Comparison of ENCODE assay signal across 26 cellular contexts in the genomic region with DNA sequence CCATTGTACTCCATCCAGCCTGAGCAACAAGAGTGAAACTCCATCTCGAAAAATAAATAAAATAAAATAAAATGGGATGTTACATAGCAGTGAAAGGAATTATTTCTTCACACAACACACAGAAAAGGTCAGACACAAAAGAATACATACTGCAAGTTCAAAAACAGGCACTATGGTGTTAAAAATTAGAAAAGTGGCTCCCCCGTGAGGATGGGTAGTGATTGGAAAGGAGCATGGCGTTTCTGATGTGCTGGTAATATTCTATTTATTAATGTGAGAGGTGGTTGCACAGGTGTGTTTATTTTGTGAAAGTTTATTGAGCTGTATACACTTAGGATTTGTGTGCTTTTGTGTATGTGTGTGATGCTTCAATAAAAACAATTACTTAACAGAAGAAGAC. TPM values are rescaled to one million over a fixed set of nuclear protein-coding genes. Genes with fewer than 3 reads are reported as not detected.
A peak's percentile ranks its signal among the peaks of the same experiment; 100 is the strongest.
DNase-seq lines count a peak whose midpoint lies in the region; ATAC-seq and TF ChIP-seq lines count a peak whose summit lies in the region.
"Had no signal": no experiment of that assay in that cellular context is flagged by ENCODE, and none has a peak within 500 bp of the region (broad histone marks: within the 10 kb centered on the region; RNA-seq: fewer than 3 reads in every experiment).

No MANE protein-coding gene starts in this region.

- peaks cover 0 to 4% (median 0%) of the 10 kb centered on the region in 7 donors for H3K9me3 Mint-ChIP-seq in CD14-positive monocyte
- no peaks in the 10 kb centered on the region for H3K9me3 Mint-ChIP-seq in natural killer cell
- H3K9me3 Mint-ChIP-seq: stimulated activated naive CD8-positive, alpha-beta T cell treated with anti-CD3 and anti-CD28 coated beads, Interleukin-15, amount 100 ng/mL, for 72 hours had no signal

- H3K4me3 ChIP-seq in LNCaP clone FGC (ENCODE audit: low read depth, low read length) (no peak overlapping the region), skin epidermis (no peak overlapping the region)
- H3K4me3 ChIP-seq: BLaER1 treated with 17β-estradiol and CSF1 and Interleukin-3, amounts not matched to agents 10 nM and 100 nM; left lung; SK-N-MC had no signal

- no peaks in the 10 kb centered on the region for H3K27me3 Mint-ChIP-seq in CD14-positive monocyte (ENCODE audit: low read depth in 3 of 3)
- H3K27me3 Mint-ChIP-seq in natural killer cell (ENCODE audit: low read depth in 2 of 2) = no peaks in the 10 kb centered on the region
- H3K27me3 Mint-ChIP-seq: activated CD4-positive, alpha-beta T cell treated with anti-CD3 and anti-CD28 coated beads, Interleukin-2, amount 10 ng/mL, durations not matched to agents 7 days and 5 days; activated naive CD8-positive, alpha-beta T cell; stimulated activated naive CD8-positive, alpha-beta T cell treated with anti-CD3 and anti-CD28 coated beads, Interleukin-15, amount 100 ng/mL, for 72 hours had no signal

- peaks cover 0 to 3% of the 10 kb centered on the region in 2 donors for H3K36me3 Mint-ChIP-seq in CD14-positive monocyte
- no peaks in the 10 kb centered on the region for H3K36me3 Mint-ChIP-seq in natural killer cell

- TF ChIP-seq CTCF in CD14-positive monocyte (IDR thresholded peaks at IDR 0.05) = no peak
- peak; percentile 51 for TF ChIP-seq CTCF in LNCaP clone FGC (IDR thresholded peaks at IDR 0.05; ENCODE audit: control insufficient read depth, extremely low read depth, insufficient read depth)
- TF ChIP-seq CTCF in natural killer cell (IDR thresholded peaks at IDR 0.05) = no peak

- no peak for ATAC-seq in HG02885 (IDR thresholded peaks at IDR 0.05; ENCODE audit: poor library complexity, unreplicated experiment)
- no peak for ATAC-seq in natural killer cell
- ATAC-seq: right cardiac atrium; stimulated activated naive CD8-positive, alpha-beta T cell treated with anti-CD3 and anti-CD28 coated beads, Interleukin-15, amount 100 ng/mL, for 72 hours had no signal

- H3K27ac ChIP-seq in epithelial cell of prostate (peak overlapping the region; percentile 97), skin epidermis (peak overlapping the region in 11 of 21 experiments; percentile 28 to 82 (median 65))
- H3K27ac ChIP-seq: SK-N-MC had no signal

- H3K4me3 Mint-ChIP-seq in CD14-positive monocyte (no peak overlapping the region), natural killer cell (no peak overlapping the region)
- H3K4me3 Mint-ChIP-seq: activated B cell treated with CpG ODN at 0.5 μM for 24 hours; activated CD4-positive, alpha-beta T cell treated with anti-CD3 and anti-CD28 coated beads, Interleukin-2, amount 10 ng/mL, durations not matched to agents 7 days and 5 days; activated naive CD8-positive, alpha-beta T cell; stimulated activated naive CD8-positive, alpha-beta T cell treated with anti-CD3 and anti-CD28 coated beads, Interleukin-15, amount 100 ng/mL, for 72 hours had no signal

- peaks cover 65% of the 10 kb centered on the region for H3K4me1 Mint-ChIP-seq in CD14-positive monocyte
- no peaks in the 10 kb centered on the region for H3K4me1 Mint-ChIP-seq in natural killer cell
- H3K4me1 Mint-ChIP-seq: activated B cell treated with CpG ODN at 0.5 μM for 24 hours; stimulated activated naive CD8-positive, alpha-beta T cell treated with anti-CD3 and anti-CD28 coated beads, Interleukin-15, amount 100 ng/mL, for 72 hours had no signal

- intact Hi-C loops in CD14-positive monocyte (cut with micrococcal nuclease) (no loop called here), natural killer cell (cut with micrococcal nuclease) (no loop called here)

- no peak for DNase-seq in CD14-positive monocyte (ENCODE audit: low spot score)
- peak; percentile 80 for DNase-seq in LNCaP clone FGC (ENCODE audit: low read depth)
- DNase-seq in epithelial cell of prostate (ENCODE audit: low read depth, low spot score) = no peak
- no peak for DNase-seq in DMS79 (lab: John Stamatoyannopoulos, UW)
- DNase-seq in natural killer cell = no peak
- DNase-seq: activated B cell treated with CpG ODN at 0.5 μM for 24 hours; activated CD4-positive, alpha-beta T cell treated with anti-CD3 and anti-CD28 coated beads, Interleukin-2, amount 10 ng/mL, durations not matched to agents 7 days and 5 days; activated effector memory CD4-positive, alpha-beta T cell treated with anti-CD3 and anti-CD28 coated beads, Interleukin-2, amount 50 U/mL, for 16 hours; anterior cingulate cortex; IMR-90; left lung; mesendoderm; NCI-H1092; NCI-H1694 treated with DMSO at 0.1 percent for 48 hours; NCI-H446; NCI-H774; right cardiac atrium; stimulated activated CD4-positive, alpha-beta T cell treated with anti-CD3 and anti-CD28 coated beads, Interleukin-12 subunit alpha, Interleukin-12 subunit beta, amount 100 ng/mL, for 4 hours; stimulated activated CD4-positive, alpha-beta T cell treated with anti-CD3 and anti-CD28 coated beads, Interleukin-2, amount 100 ng/mL, for 48 hours; stimulated activated naive CD8-positive, alpha-beta T cell treated with anti-CD3 and anti-CD28 coated beads, Interleukin-15, amount 100 ng/mL, for 72 hours; T-helper 1 cell had no signal

- H3K27ac Mint-ChIP-seq in CD14-positive monocyte (peak overlapping the region in 4 of 7 donors; percentile 32 to 89 (median 39)), natural killer cell (no peak overlapping the region)
- H3K27ac Mint-ChIP-seq: activated B cell treated with CpG ODN at 0.5 μM for 24 hours; activated CD4-positive, alpha-beta T cell treated with anti-CD3 and anti-CD28 coated beads, Interleukin-2, amount 10 ng/mL, durations not matched to agents 7 days and 5 days; activated naive CD8-positive, alpha-beta T cell had no signal

RNA-seq across cellular contexts. Expression of a gene that starts 22.9 kb away (rescaled TPM):
- 100 to 1,000 TPM; 202 to 258 TPM for polyA plus RNA-seq in CD14-positive monocyte
- total RNA-seq in natural killer cell = 10 to 100 TPM; 35.8 to 44.2 (median 39.5) TPM

RNA-seq across cellular contexts. Expression of a gene that starts 28.6 kb away (rescaled TPM):
- polyA plus RNA-seq in CD14-positive monocyte = under 1 TPM; 0.28 to 0.47 TPM
- total RNA-seq in natural killer cell = 1 to 10 TPM; 4.4 to 6.8 (median 5.1) TPM

Comparison
In these comparisons a context has a peak if more than half of its experiments do, and no peak if none do; other contexts are left out.
1. H3K27ac Mint-ChIP-seq: peak in CD14-positive monocyte (4 of 7); none in natural killer cell (0 of 2).